In the genomic region with DNA sequence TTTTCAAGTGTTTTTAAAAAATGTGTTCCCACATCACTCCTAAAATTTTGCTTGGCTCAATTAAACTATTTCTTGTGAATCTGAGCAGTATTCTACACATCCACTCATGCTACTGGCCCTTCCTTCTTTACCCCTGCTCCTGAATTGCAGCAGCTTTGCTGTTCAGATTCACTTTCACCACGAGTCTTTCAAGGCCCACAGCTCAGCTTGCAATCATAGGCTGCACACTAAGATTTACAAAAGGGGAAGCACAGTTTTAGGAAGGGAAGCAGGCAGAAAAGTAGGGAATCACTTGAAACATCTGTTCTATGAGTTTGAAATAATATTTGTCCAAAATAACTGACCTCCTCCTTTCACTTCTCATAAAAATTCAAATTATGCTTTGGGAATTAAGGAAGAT, we compare ENCODE assay signal across 11 cellular contexts.
DNase-seq lines count a peak whose midpoint lies in the region; ATAC-seq, FAIRE-seq and TF ChIP-seq lines count a peak whose summit lies in the region.
"Had no signal": no experiment of that assay in that cellular context is flagged by ENCODE, and none has a peak within 500 bp of the region (broad histone marks: within the 10 kb centered on the region; RNA-seq: fewer than 3 reads in every experiment).

No MANE protein-coding gene starts in this region.

- peaks cover 7% of the 10 kb centered on the region for H3K4me1 Mint-ChIP-seq in WTC11

- intact Hi-C loops in spleen (cut with DNase I; ENCODE audit: low total_unique reads), result no loop called here

- FAIRE-seq in GM19239 (lab: Jason Lieb, UNC), result peak; percentile 8
- FAIRE-seq: RCC 7860 had no signal

- no peak overlapping the region for H3K9ac ChIP-seq in Karpas-422 (ENCODE audit: low read length)

- no peak for ATAC-seq in WTC11
- no peak for ATAC-seq in HG03280 (IDR thresholded peaks at IDR 0.05; ENCODE audit: unreplicated experiment)

- no peak overlapping the region for H3K4me3 ChIP-seq in Karpas-422 (ENCODE audit: low read length)
- no peak overlapping the region for H3K4me3 ChIP-seq in coronary artery
- no peak overlapping the region for H3K4me3 ChIP-seq in spleen
- H3K4me3 ChIP-seq in hepatocyte, result no peak overlapping the region
- H3K4me3 ChIP-seq: breast epithelium had no signal

- H3K9me3 Mint-ChIP-seq in WTC11, result no peaks in the 10 kb centered on the region
- H3K9me3 Mint-ChIP-seq: activated B cell treated with CpG ODN at 0.5 μM for 24 hours; activated T-helper 1 cell treated with anti-CD3 and anti-CD28 coated beads, Interleukin-12 subunit alpha, Interleukin-12 subunit beta, Interleukin-2, Interleukin-4 antibody, amounts not matched to agents 30 ng/mL and 10 ng/mL and 1 ng/mL, durations not matched to agents 14 hours and 24 hours and 36 hours had no signal

- H3K27me3 Mint-ChIP-seq in WTC11 (ENCODE audit: low read depth), result no peaks in the 10 kb centered on the region
- H3K27me3 Mint-ChIP-seq: activated B cell treated with CpG ODN at 0.5 μM for 24 hours had no signal

- no peaks in the 10 kb centered on the region for H3K27me3 ChIP-seq in Karpas-422 (ENCODE audit: low read length)
- H3K27me3 ChIP-seq in spleen (replicated peaks in 1 of 7), result no peaks in the 10 kb centered on the region
- no peaks in the 10 kb centered on the region for H3K27me3 ChIP-seq in hepatocyte
- H3K27me3 ChIP-seq: breast epithelium had no signal

- H3K36me3 ChIP-seq in Karpas-422 (ENCODE audit: insufficient read depth, low read length), result no peaks in the 10 kb centered on the region
- H3K36me3 ChIP-seq in spleen, result peaks cover 0 to 45% (median 9%) of the 10 kb centered on the region in 6 donors
- H3K36me3 ChIP-seq in hepatocyte (replicated peaks; ENCODE audit: insufficient read depth, low read depth), result no peaks in the 10 kb centered on the region
- H3K36me3 ChIP-seq: breast epithelium had no signal

- H3K4me3 Mint-ChIP-seq in WTC11, result no peak overlapping the region
- H3K4me3 Mint-ChIP-seq: activated B cell treated with CpG ODN at 0.5 μM for 24 hours; activated T-helper 1 cell treated with anti-CD3 and anti-CD28 coated beads, Interleukin-12 subunit alpha, Interleukin-12 subunit beta, Interleukin-2, Interleukin-4 antibody, amounts not matched to agents 30 ng/mL and 10 ng/mL and 1 ng/mL, durations not matched to agents 14 hours and 24 hours and 36 hours had no signal

- H3K9me2 ChIP-seq in Karpas-422 (replicated peaks; ENCODE audit: insufficient read depth, low read length) (no peaks in the 10 kb centered on the region), hepatocyte (replicated peaks; ENCODE audit: insufficient read depth) (no peaks in the 10 kb centered on the region)

- POLR2A ChIA-PET in WTC11 (lab: Charles Lee), result no interaction called here

- H3K79me2 ChIP-seq in Karpas-422 (ENCODE audit: low read length) (no peaks in the 10 kb centered on the region), hepatocyte (no peaks in the 10 kb centered on the region)

- WGBS in spleen, 5 donors, result 23 to 50% (median 34%) methylated on average over 1 of the region's 1 CpG
- WGBS in hepatocyte (ENCODE audit: low lambda C conversion rate, missing lambda C conversion rate), result 74% methylated on average over 1 of the region's 1 CpG

- no peak overlapping the region for H3K27ac Mint-ChIP-seq in WTC11
- H3K27ac Mint-ChIP-seq: activated B cell treated with CpG ODN at 0.5 μM for 24 hours; activated T-helper 1 cell treated with anti-CD3 and anti-CD28 coated beads, Interleukin-12 subunit alpha, Interleukin-12 subunit beta, Interleukin-2, Interleukin-4 antibody, amounts not matched to agents 30 ng/mL and 10 ng/mL and 1 ng/mL, durations not matched to agents 14 hours and 24 hours and 36 hours had no signal

- no peak for TF ChIP-seq POLR2A in spleen (IDR thresholded peaks at IDR 0.05)

- peaks cover 3% of the 10 kb centered on the region; the same call in 1 of the 2 replicates for H3K36me3 Mint-ChIP-seq in WTC11

- H3K27ac ChIP-seq in Karpas-422 (ENCODE audit: low read length) (peak overlapping the region; percentile 27; the same call in 1 of the 2 replicates), coronary artery (peak overlapping the region; percentile 41 to 91), spleen (peak overlapping the region in 6 of 8 donors; percentile 10 to 75 (median 46)), hepatocyte (no peak overlapping the region)

- H3K4me1 ChIP-seq in Karpas-422 (ENCODE audit: low read length), result peaks cover 28% of the 10 kb centered on the region
- H3K4me1 ChIP-seq in spleen, result peaks cover 0 to 37% (median 11%) of the 10 kb centered on the region in 6 donors
- H3K4me1 ChIP-seq in hepatocyte (ENCODE audit: insufficient read depth), result peaks cover 21% of the 10 kb centered on the region

- H3K9me3 ChIP-seq in Karpas-422 (ENCODE audit: low read length), result no peaks in the 10 kb centered on the region
- no peaks in the 10 kb centered on the region for H3K9me3 ChIP-seq in spleen
- no peaks in the 10 kb centered on the region for H3K9me3 ChIP-seq in hepatocyte (ENCODE audit: low read depth)
- H3K9me3 ChIP-seq: breast epithelium had no signal

- no peak for TF ChIP-seq CTCF in coronary artery (IDR thresholded peaks at IDR 0.05)
- no peak for TF ChIP-seq CTCF in spleen (IDR thresholded peaks at IDR 0.05 in 8 of 11, conservative IDR thresholded peaks at IDR 0.05 in 3 of 11)
- no peak for TF ChIP-seq CTCF in hepatocyte (IDR thresholded peaks at IDR 0.05; ENCODE audit: poor library complexity)
- TF ChIP-seq CTCF in WTC11 (IDR thresholded peaks at IDR 0.05), result no peak

- DNase-seq in GM19239 (ENCODE audit: insufficient read length, low spot score), result no peak
- no peak for DNase-seq in Karpas-422
- no peak for DNase-seq in coronary artery (ENCODE audit: low spot score)
- no peak for DNase-seq in spleen
- DNase-seq in hepatocyte (ENCODE audit: low spot score), result no peak
- DNase-seq in WTC11 (ENCODE audit: low spot score), result no peak
- DNase-seq: activated B cell treated with CpG ODN at 0.5 μM for 24 hours had no signal

- CTCF ChIA-PET in WTC11 (lab: Charles Lee), result no interaction called here

- no peak overlapping the region for H3K4me2 ChIP-seq in Karpas-422 (ENCODE audit: low read depth, low read length, poor library complexity, severe bottlenecking)
- no peak overlapping the region for H3K4me2 ChIP-seq in hepatocyte

- no peaks in the 10 kb centered on the region for H4K20me1 ChIP-seq in Karpas-422 (ENCODE audit: insufficient read depth, low read depth, low read length)
- H4K20me1 ChIP-seq in hepatocyte (ENCODE audit: insufficient read depth, poor library complexity, severe bottlenecking), result no peaks in the 10 kb centered on the region

- no peak overlapping the region for H2AFZ ChIP-seq in Karpas-422 (ENCODE audit: low read length)
- no peak overlapping the region for H2AFZ ChIP-seq in hepatocyte

TF ChIP-seq in WTC11, 78 proteins besides CTCF, POLR2A, EP300 and RAD21:
- TF ChIP-seq, protein P1, sequence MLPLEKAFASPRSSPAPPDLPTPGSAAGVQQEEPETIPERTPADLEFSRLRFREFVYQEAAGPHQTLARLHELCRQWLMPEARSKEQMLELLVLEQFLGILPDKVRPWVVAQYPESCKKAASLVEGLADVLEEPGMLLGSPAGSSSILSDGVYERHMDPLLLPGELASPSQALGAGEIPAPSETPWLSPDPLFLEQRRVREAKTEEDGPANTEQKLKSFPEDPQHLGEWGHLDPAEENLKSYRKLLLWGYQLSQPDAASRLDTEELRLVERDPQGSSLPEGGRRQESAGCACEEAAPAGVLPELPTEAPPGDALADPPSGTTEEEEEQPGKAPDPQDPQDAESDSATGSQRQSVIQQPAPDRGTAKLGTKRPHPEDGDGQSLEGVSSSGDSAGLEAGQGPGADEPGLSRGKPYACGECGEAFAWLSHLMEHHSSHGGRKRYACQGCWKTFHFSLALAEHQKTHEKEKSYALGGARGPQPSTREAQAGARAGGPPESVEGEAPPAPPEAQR (CRISPR knock-in tag; IDR thresholded peaks at IDR 0.05), result no peak
- no peak for TF ChIP-seq NR3C1 (CRISPR knock-in tag; conservative IDR thresholded peaks at IDR 0.05; ENCODE audit: low read depth)
- no peak for TF ChIP-seq AR (CRISPR knock-in tag; IDR thresholded peaks at IDR 0.05)
